ENCODE assay signal across 1 cellular context in the genomic region with DNA sequence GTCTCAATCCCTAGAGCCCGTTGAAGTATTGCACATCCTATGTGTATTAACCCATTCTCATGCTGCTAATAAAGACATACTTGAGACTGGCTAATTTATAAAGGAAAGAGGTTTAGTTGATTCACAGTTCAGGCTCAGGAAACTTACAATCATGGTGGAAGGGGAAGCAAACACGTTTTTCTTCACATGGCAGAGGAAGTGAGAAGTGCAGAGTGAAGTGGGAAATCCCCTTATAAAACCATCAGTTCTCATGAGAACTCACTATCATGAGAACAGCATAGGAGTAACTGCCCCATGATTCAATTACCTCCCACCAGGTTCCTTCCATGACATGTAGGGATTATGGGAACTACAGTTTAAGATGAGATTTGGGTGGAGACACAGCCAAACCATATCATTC.
TF ChIP-seq lines count a peak whose summit lies in the region.

No MANE protein-coding gene starts in this region.

TF ChIP-seq in GM12878, 131 proteins besides CTCF, POLR2A, EP300 and RAD21 (continued from another document):
- TF ChIP-seq, protein P1, sequence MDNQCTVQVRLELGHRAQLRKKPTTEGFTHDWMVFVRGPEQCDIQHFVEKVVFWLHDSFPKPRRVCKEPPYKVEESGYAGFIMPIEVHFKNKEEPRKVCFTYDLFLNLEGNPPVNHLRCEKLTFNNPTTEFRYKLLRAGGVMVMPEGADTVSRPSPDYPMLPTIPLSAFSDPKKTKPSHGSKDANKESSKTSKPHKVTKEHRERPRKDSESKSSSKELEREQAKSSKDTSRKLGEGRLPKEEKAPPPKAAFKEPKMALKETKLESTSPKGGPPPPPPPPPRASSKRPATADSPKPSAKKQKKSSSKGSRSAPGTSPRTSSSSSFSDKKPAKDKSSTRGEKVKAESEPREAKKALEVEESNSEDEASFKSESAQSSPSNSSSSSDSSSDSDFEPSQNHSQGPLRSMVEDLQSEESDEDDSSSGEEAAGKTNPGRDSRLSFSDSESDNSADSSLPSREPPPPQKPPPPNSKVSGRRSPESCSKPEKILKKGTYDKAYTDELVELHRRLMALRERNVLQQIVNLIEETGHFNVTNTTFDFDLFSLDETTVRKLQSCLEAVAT (IDR thresholded peaks at IDR 0.05): 0 out of 2 replicates have a peak, but pooled peaks have one; percentile 38
- TF ChIP-seq, protein P2, sequence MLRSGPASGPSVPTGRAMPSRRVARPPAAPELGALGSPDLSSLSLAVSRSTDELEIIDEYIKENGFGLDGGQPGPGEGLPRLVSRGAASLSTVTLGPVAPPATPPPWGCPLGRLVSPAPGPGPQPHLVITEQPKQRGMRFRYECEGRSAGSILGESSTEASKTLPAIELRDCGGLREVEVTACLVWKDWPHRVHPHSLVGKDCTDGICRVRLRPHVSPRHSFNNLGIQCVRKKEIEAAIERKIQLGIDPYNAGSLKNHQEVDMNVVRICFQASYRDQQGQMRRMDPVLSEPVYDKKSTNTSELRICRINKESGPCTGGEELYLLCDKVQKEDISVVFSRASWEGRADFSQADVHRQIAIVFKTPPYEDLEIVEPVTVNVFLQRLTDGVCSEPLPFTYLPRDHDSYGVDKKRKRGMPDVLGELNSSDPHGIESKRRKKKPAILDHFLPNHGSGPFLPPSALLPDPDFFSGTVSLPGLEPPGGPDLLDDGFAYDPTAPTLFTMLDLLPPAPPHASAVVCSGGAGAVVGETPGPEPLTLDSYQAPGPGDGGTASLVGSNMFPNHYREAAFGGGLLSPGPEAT (IDR thresholded peaks at IDR 0.05; ENCODE audit: low read depth): peak; percentile 56; the same call in 1 of the 2 replicates
- TF ChIP-seq BHLHE40 (IDR thresholded peaks at IDR 0.05; ENCODE audit: borderline replicate concordance in 1 of 2, low read depth in 2 of 2, low read length in 1 of 2) (peak in 1 of 2 experiments; percentile 66; a peak in 1 of 4 replicates), IKZF1 (conservative IDR thresholded peaks at IDR 0.05) (peak; percentile 57; the same call in 1 of the 2 replicates), ETV6 (conservative IDR thresholded peaks at IDR 0.05 in 1 of 2, IDR thresholded peaks at IDR 0.05 in 1 of 2; ENCODE audit: borderline replicate concordance in 1 of 2, low read depth in 1 of 2) (peak in 1 of 2 experiments; percentile 86; a peak in 2 of 4 replicates), MTA2 (IDR thresholded peaks at IDR 0.05; ENCODE audit: low read depth) (0 out of 2 replicates have a peak, but pooled peaks have one; percentile 35)
- TF ChIP-seq, protein P3, sequence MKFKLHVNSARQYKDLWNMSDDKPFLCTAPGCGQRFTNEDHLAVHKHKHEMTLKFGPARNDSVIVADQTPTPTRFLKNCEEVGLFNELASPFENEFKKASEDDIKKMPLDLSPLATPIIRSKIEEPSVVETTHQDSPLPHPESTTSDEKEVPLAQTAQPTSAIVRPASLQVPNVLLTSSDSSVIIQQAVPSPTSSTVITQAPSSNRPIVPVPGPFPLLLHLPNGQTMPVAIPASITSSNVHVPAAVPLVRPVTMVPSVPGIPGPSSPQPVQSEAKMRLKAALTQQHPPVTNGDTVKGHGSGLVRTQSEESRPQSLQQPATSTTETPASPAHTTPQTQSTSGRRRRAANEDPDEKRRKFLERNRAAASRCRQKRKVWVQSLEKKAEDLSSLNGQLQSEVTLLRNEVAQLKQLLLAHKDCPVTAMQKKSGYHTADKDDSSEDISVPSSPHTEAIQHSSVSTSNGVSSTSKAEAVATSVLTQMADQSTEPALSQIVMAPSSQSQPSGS (IDR thresholded peaks at IDR 0.05; ENCODE audit: low read length): peak; percentile 31; the same call in 1 of the 2 replicates
